In the genomic region with DNA sequence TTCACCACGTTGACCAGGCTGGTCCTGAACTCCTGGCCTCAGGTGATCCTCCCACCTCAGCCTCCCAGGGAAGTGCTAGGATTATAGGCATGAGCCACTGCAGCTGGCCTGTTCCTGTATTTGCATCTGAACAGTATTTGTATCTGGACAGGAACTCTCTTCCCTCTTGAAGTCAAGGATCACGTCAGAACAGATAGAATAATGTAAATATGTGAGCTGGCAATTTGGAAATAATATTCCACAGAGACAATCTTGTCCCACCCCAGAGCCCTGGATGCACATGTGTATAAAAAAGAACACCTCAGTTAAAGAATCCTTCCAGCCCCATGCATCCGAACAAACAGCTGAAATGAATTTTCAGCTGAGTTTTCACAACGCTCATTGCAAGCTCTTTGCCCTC, we compare ENCODE assay signal across 12 cellular contexts.
DNase-seq lines count a peak whose midpoint lies in the region; ATAC-seq, FAIRE-seq and TF ChIP-seq lines count a peak whose summit lies in the region.
"Had no signal": no experiment of that assay in that cellular context is flagged by ENCODE, and none has a peak within 500 bp of the region (broad histone marks: within the 10 kb centered on the region; RNA-seq: fewer than 3 reads in every experiment).

No MANE protein-coding gene starts in this region.

- peak overlapping the region; percentile 68 for H3K4me3 ChIP-seq in DOHH2 (ENCODE audit: low read length)
- no peak overlapping the region for H3K4me3 ChIP-seq in fibroblast of villous mesenchyme (ENCODE audit: low read depth, low read length)
- H3K4me3 ChIP-seq in prostate gland, result no peak overlapping the region
- no peak overlapping the region for H3K4me3 ChIP-seq in small intestine (ENCODE audit: low read depth in 1 of 2, low read length in 2 of 2)

- TF ChIP-seq POLR2A in prostate gland (IDR thresholded peaks at IDR 0.05) (no peak), H54 (IDR thresholded peaks at IDR 0.05; ENCODE audit: low read depth, low read length) (no peak)

- no peaks in the 10 kb centered on the region for H3K27me3 ChIP-seq in DOHH2 (ENCODE audit: control insufficient read depth, low read length)
- H3K27me3 ChIP-seq in prostate gland (replicated peaks; ENCODE audit: insufficient read depth), result no peaks in the 10 kb centered on the region
- no peaks in the 10 kb centered on the region for H3K27me3 ChIP-seq in small intestine (ENCODE audit: control insufficient read depth in 2 of 2, insufficient read depth in 2 of 2, low read length in 2 of 2)

- ATAC-seq in SK-N-SH treated with all-trans-retinoic acid at 6 μM for 48 hours, result no peak; the same call in 1 of the 3 replicates
- no peak for ATAC-seq in GM21447 (IDR thresholded peaks at IDR 0.05; ENCODE audit: unreplicated experiment)

- H3K4me2 ChIP-seq in DOHH2 (ENCODE audit: low read length), result peak overlapping the region; percentile 81

- H3K36me3 ChIP-seq in DOHH2 (ENCODE audit: control insufficient read depth, low read length), result peaks cover under 1% of the 10 kb centered on the region; the same call in 1 of the 2 replicates
- no peaks in the 10 kb centered on the region for H3K36me3 ChIP-seq in prostate gland
- no peaks in the 10 kb centered on the region for H3K36me3 ChIP-seq in small intestine (ENCODE audit: control insufficient read depth in 2 of 2, insufficient read depth in 2 of 2, low read length in 2 of 2)

- intact Hi-C loops in prostate gland (cut with DNase I), result loop anchor here (2.0 to 10.0 kb wide), 4 partner anchors 46 to 791 kb away; partner anchors contain the start of genes FGD6 and VEZT

- H4K20me1 ChIP-seq in DOHH2 (ENCODE audit: control insufficient read depth, insufficient read depth, low read depth, low read length), result no peaks in the 10 kb centered on the region

- peaks cover 26% of the 10 kb centered on the region for H3F3A ChIP-seq in DOHH2 (ENCODE audit: control insufficient read depth, insufficient read depth)

- H3K9me2 ChIP-seq in DOHH2 (replicated peaks; ENCODE audit: control insufficient read depth, low read length), result no peaks in the 10 kb centered on the region

- TF ChIP-seq CTCF in DOHH2 (IDR thresholded peaks at IDR 0.05; ENCODE audit: low read depth, low read length, poor library complexity, severe bottlenecking) (no peak), fibroblast of villous mesenchyme (IDR thresholded peaks at IDR 0.05; ENCODE audit: insufficient read depth, low read depth, low read length) (no peak), prostate gland (IDR thresholded peaks at IDR 0.05) (no peak)

- H3K27ac ChIP-seq in DOHH2 (ENCODE audit: low read depth, low read length) (peak overlapping the region; percentile 99), prostate gland (peak overlapping the region; percentile 36 to 57), small intestine (ENCODE audit: low read depth in 1 of 2, low read length in 1 of 2) (peak overlapping the region in 1 of 2 donors; percentile 27)

- H3K4me1 ChIP-seq in DOHH2 (ENCODE audit: control insufficient read depth, low read length) (peaks cover 80% of the 10 kb centered on the region), prostate gland (replicated peaks) (no peaks in the 10 kb centered on the region), small intestine (ENCODE audit: control insufficient read depth in 2 of 2, insufficient read depth in 1 of 2, low read depth in 1 of 2, low read length in 1 of 2) (no peaks in the 10 kb centered on the region)

- DNase-seq in fibroblast of villous mesenchyme (ENCODE audit: low read depth) (peak; percentile 76), prostate gland (ENCODE audit: low spot score) (no peak), small intestine (no peak), RKO (ENCODE audit: low spot score) (no peak), H54 (ENCODE audit: insufficient read length, low spot score) (no peak)
- DNase-seq: activated CD4-positive, alpha-beta T cell treated with anti-CD3 and anti-CD28 coated beads for 1 hour; effector CD8-positive, alpha-beta T cell; SIG-M5 had no signal

- H3K79me2 ChIP-seq in DOHH2 (ENCODE audit: control insufficient read depth, low read length), result 0 out of 2 replicates have a peak, but pooled peaks cover 2% of the 10 kb centered on the region

- no peak for FAIRE-seq in small intestine (lab: Jason Lieb, UNC)
- FAIRE-seq in H54 (lab: Jason Lieb, UNC), result no peak
- FAIRE-seq: GM12892 had no signal

- 18% methylated on average over 4 of the region's 4 CpGs for WGBS in prostate gland
- WGBS in small intestine, 3 donors, result 19 to 38% (median 35%) methylated on average over 4 of the region's 4 CpGs

- H3K9me3 ChIP-seq in DOHH2 (ENCODE audit: control insufficient read depth, insufficient read depth, low read length) (no peaks in the 10 kb centered on the region), prostate gland (no peaks in the 10 kb centered on the region), small intestine (ENCODE audit: control insufficient read depth, low read depth) (no peaks in the 10 kb centered on the region)

TF ChIP-seq in SK-N-SH treated with all-trans-retinoic acid at 6 μM for 48 hours, 23 proteins besides CTCF, POLR2A, EP300 and RAD21:
- peak; percentile 15; the same call in 1 of the 2 replicates for TF ChIP-seq ISL1 (CRISPR knock-in tag; IDR thresholded peaks at IDR 0.05)
- TF ChIP-seq PPARA (CRISPR knock-in tag; IDR thresholded peaks at IDR 0.05; ENCODE audit: borderline replicate concordance), result no peak
